Comparison of ENCODE assay signal across 8 cellular contexts in the genomic region with DNA sequence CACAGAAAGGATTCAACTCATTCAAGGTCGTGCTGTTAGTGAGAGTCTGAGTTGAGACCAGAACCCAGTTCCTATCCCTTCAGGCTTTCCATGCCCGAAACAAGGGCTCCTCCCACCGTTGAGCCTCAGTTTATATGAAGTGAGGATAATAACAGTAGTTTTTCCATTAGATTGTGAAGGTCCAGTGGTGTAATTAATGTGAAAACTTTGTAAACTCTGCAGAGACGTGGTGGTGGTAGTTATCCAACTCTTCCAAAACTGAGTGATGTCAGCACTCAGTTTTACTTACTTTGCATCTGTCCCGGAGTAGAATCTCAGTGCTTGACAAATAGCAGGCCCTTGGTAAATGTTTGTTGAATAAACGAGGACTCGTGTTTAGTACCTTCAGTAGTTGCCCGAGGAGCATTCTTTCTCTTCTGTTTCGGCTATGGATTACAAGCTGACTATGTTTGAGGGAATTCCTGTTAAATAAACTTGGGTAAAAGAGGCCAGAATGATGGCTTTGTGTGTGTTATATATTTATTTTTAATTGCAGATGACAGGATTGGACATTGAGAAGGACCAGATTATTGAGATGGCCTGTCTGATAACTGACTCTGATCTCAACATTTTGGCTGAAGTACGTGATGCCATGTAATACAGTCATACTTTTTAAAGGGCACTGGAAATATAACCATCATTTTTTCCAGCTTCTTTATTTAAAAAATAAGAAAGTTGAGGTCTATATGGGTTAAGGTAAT. TPM values are rescaled to one million over a fixed set of nuclear protein-coding genes. Genes with fewer than 3 reads are reported as not detected.
DNase-seq lines count a peak whose midpoint lies in the region; ATAC-seq and TF ChIP-seq lines count a peak whose summit lies in the region.

No MANE protein-coding gene starts in this region.

- H3K36me3 Mint-ChIP-seq in nephron progenitor cell (ENCODE audit: low read depth) = peaks cover 17% of the 10 kb centered on the region

- TF ChIP-seq CTCF in GM12865 (IDR thresholded peaks at IDR 0.05; ENCODE audit: insufficient read depth, low read depth, low read length, missing control alignments) = no peak
- TF ChIP-seq CTCF in epithelial cell of proximal tubule (conservative IDR thresholded peaks at IDR 0.05; ENCODE audit: low read depth, low read length) = no peak
- TF ChIP-seq CTCF in nephron progenitor cell (IDR thresholded peaks at IDR 0.05) = no peak

- H3K9me3 Mint-ChIP-seq in nephron progenitor cell = no peaks in the 10 kb centered on the region

- no peaks in the 10 kb centered on the region for H3K27me3 Mint-ChIP-seq in nephron progenitor cell (ENCODE audit: low read depth, poor library complexity)

- no peak for ATAC-seq in GM19351 (IDR thresholded peaks at IDR 0.05; ENCODE audit: unreplicated experiment)

- peak overlapping the region; percentile 93 for H3K27ac Mint-ChIP-seq in nephron progenitor cell

- DNase-seq in GM12865 (ENCODE audit: low read depth) (no peak), RKO (ENCODE audit: low spot score) (peak; percentile 31), epithelial cell of proximal tubule (ENCODE audit: low read depth) (no peak), nephron progenitor cell (no peak), NOMO-1 treated with dmso at 0.1 percent for 144 hours (lab: John Stamatoyannopoulos, UW; ENCODE audit: unreplicated experiment) (no peak), H4 (ENCODE audit: low spot score) (no peak)
- DNase-seq in activated CD4-positive, alpha-beta T cell treated with anti-CD3 and anti-CD28 coated beads for 48 hours = no peak

- H3K4me3 Mint-ChIP-seq in nephron progenitor cell = peak overlapping the region; percentile 93

- peak overlapping the region; percentile 92 for H3K4me3 ChIP-seq in GM12865 (ENCODE audit: low read depth, low read length)
- peak overlapping the region; percentile 97 for H3K4me3 ChIP-seq in epithelial cell of proximal tubule (ENCODE audit: low read depth, low read length)

- H3K4me1 Mint-ChIP-seq in nephron progenitor cell = peaks cover 55% of the 10 kb centered on the region

RNA-seq across cellular contexts. Expression of a gene that starts 1.0 kb away (rescaled TPM):
- total RNA-seq in epithelial cell of proximal tubule = 197 and 206 TPM in 2 replicates
- total RNA-seq in H4 (2014; rRNA removed; shearing (Covaris generic)) = 166 and 175 TPM in 2 replicates

RNA-seq across cellular contexts. Expression of a gene that starts 39.8 kb away (rescaled TPM):
- total RNA-seq in epithelial cell of proximal tubule = 15.2 and 26.9 TPM in 2 replicates
- 55.1 and 59.9 TPM in 2 replicates for total RNA-seq in H4 (2014; rRNA removed; shearing (Covaris generic))

RNA-seq across cellular contexts. Expression of a gene that starts 40.0 kb away (rescaled TPM):
- total RNA-seq in epithelial cell of proximal tubule = 1.5 and 3.0 TPM in 2 replicates
- total RNA-seq in H4 (2014; rRNA removed; shearing (Covaris generic)) = 5.8 and 7.9 TPM in 2 replicates
